In the genomic region with DNA sequence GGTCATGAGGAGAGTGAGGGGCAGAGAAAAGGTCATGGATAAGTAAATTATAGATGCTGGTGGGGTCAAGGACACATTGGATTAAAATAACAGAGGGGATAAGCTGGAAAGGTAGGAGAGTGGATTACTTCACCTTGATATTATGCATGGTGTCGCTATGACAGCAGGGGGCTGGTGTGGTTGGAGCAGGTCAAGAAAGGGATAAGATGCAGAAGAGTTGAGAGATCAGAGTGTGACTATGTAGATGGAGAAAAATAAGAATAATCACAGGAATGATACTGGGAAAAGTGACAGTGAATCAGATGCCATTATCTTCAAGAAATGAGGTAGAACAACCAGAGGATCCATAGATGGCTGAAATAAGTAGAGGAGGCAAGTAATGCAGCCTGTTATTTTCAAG, we compare ENCODE assay signal across 1 cellular context.
TF ChIP-seq lines count a peak whose summit lies in the region.

No MANE protein-coding gene starts in this region.

TF ChIP-seq in GM23338, 12 proteins besides CTCF, POLR2A, EP300 and RAD21 (continued from another document):
- TF ChIP-seq, protein P1, sequence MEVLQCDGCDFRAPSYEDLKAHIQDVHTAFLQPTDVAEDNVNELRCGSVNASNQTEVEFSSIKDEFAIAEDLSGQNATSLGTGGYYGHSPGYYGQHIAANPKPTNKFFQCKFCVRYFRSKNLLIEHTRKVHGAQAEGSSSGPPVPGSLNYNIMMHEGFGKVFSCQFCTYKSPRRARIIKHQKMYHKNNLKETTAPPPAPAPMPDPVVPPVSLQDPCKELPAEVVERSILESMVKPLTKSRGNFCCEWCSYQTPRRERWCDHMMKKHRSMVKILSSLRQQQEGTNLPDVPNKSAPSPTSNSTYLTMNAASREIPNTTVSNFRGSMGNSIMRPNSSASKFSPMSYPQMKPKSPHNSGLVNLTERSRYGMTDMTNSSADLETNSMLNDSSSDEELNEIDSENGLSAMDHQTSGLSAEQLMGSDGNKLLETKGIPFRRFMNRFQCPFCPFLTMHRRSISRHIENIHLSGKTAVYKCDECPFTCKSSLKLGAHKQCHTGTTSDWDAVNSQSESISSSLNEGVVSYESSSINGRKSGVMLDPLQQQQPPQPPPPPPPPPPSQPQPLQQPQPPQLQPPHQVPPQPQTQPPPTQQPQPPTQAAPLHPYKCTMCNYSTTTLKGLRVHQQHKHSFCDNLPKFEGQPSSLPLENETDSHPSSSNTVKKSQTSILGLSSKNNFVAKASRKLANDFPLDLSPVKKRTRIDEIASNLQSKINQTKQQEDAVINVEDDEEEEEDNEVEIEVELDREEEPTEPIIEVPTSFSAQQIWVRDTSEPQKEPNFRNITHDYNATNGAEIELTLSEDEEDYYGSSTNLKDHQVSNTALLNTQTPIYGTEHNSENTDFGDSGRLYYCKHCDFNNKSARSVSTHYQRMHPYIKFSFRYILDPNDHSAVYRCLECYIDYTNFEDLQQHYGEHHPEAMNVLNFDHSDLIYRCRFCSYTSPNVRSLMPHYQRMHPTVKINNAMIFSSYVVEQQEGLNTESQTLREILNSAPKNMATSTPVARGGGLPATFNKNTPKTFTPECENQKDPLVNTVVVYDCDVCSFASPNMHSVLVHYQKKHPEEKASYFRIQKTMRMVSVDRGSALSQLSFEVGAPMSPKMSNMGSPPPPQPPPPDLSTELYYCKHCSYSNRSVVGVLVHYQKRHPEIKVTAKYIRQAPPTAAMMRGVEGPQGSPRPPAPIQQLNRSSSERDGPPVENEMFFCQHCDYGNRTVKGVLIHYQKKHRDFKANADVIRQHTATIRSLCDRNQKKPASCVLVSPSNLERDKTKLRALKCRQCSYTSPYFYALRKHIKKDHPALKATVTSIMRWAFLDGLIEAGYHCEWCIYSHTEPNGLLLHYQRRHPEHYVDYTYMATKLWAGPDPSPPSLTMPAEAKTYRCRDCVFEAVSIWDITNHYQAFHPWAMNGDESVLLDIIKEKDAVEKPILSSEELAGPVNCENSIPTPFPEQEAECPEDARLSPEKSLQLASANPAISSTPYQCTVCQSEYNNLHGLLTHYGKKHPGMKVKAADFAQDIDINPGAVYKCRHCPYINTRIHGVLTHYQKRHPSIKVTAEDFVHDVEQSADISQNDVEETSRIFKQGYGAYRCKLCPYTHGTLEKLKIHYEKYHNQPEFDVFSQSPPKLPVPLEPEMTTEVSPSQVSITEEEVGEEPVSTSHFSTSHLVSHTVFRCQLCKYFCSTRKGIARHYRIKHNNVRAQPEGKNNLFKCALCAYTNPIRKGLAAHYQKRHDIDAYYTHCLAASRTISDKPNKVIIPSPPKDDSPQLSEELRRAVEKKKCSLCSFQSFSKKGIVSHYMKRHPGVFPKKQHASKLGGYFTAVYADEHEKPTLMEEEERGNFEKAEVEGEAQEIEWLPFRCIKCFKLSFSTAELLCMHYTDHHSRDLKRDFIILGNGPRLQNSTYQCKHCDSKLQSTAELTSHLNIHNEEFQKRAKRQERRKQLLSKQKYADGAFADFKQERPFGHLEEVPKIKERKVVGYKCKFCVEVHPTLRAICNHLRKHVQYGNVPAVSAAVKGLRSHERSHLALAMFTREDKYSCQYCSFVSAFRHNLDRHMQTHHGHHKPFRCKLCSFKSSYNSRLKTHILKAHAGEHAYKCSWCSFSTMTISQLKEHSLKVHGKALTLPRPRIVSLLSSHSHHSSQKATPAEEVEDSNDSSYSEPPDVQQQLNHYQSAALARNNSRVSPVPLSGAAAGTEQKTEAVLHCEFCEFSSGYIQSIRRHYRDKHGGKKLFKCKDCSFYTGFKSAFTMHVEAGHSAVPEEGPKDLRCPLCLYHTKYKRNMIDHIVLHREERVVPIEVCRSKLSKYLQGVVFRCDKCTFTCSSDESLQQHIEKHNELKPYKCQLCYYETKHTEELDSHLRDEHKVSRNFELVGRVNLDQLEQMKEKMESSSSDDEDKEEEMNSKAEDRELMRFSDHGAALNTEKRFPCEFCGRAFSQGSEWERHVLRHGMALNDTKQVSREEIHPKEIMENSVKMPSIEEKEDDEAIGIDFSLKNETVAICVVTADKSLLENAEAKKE (CRISPR knock-in tag; IDR thresholded peaks at IDR 0.05) = no peak
- TF ChIP-seq CREB1 (CRISPR knock-in tag; IDR thresholded peaks at IDR 0.05; ENCODE audit: low read depth) = no peak
- no peak for TF ChIP-seq STAT1 (IDR thresholded peaks at IDR 0.05; ENCODE audit: unreplicated experiment)
- TF ChIP-seq ZNF114 (CRISPR knock-in tag; IDR thresholded peaks at IDR 0.05) = no peak
- TF ChIP-seq, protein P2, sequence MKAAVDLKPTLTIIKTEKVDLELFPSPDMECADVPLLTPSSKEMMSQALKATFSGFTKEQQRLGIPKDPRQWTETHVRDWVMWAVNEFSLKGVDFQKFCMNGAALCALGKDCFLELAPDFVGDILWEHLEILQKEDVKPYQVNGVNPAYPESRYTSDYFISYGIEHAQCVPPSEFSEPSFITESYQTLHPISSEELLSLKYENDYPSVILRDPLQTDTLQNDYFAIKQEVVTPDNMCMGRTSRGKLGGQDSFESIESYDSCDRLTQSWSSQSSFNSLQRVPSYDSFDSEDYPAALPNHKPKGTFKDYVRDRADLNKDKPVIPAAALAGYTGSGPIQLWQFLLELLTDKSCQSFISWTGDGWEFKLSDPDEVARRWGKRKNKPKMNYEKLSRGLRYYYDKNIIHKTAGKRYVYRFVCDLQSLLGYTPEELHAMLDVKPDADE (IDR thresholded peaks at IDR 0.05) = no peak
- no peak for TF ChIP-seq JUNB (IDR thresholded peaks at IDR 0.05; ENCODE audit: unreplicated experiment)
- no peak for TF ChIP-seq EZH2phosphoT487 (IDR thresholded peaks at IDR 0.05; ENCODE audit: unreplicated experiment)
- TF ChIP-seq NANOG (IDR thresholded peaks at IDR 0.05; ENCODE audit: borderline replicate concordance) = no peak
- TF ChIP-seq, protein P3, sequence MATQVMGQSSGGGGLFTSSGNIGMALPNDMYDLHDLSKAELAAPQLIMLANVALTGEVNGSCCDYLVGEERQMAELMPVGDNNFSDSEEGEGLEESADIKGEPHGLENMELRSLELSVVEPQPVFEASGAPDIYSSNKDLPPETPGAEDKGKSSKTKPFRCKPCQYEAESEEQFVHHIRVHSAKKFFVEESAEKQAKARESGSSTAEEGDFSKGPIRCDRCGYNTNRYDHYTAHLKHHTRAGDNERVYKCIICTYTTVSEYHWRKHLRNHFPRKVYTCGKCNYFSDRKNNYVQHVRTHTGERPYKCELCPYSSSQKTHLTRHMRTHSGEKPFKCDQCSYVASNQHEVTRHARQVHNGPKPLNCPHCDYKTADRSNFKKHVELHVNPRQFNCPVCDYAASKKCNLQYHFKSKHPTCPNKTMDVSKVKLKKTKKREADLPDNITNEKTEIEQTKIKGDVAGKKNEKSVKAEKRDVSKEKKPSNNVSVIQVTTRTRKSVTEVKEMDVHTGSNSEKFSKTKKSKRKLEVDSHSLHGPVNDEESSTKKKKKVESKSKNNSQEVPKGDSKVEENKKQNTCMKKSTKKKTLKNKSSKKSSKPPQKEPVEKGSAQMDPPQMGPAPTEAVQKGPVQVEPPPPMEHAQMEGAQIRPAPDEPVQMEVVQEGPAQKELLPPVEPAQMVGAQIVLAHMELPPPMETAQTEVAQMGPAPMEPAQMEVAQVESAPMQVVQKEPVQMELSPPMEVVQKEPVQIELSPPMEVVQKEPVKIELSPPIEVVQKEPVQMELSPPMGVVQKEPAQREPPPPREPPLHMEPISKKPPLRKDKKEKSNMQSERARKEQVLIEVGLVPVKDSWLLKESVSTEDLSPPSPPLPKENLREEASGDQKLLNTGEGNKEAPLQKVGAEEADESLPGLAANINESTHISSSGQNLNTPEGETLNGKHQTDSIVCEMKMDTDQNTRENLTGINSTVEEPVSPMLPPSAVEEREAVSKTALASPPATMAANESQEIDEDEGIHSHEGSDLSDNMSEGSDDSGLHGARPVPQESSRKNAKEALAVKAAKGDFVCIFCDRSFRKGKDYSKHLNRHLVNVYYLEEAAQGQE (IDR thresholded peaks at IDR 0.05; ENCODE audit: unreplicated experiment) = no peak
